29 cellular contexts compared by ENCODE assay signal in the genomic region with DNA sequence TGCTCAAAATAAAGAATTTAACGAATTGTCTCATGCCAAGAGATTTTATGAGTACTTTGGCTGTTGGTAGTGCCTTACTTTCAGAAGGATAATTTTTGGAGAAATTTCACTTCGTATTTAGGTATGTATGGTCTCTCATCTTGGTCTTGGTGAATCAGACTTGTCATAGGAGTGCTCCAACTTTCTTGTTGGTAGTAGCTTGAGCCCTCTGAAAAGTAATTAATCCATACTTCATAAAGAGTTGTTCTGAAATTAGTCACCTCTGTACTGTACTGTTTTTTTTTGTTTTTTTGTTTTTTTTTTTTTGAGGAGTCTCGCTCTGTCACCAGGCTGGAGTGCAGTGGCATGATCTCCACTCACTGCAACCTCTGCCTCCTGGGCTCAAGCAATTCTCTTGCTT. TPM values are rescaled to one million over a fixed set of nuclear protein-coding genes. Genes with fewer than 3 reads are reported as not detected.
DNase-seq lines count a peak whose midpoint lies in the region; ATAC-seq and TF ChIP-seq lines count a peak whose summit lies in the region.
"Had no signal": no experiment of that assay in that cellular context is flagged by ENCODE, and none has a peak within 500 bp of the region (broad histone marks: within the 10 kb centered on the region; RNA-seq: fewer than 3 reads in every experiment).

No MANE protein-coding gene starts in this region.

- no peaks in the 10 kb centered on the region for H3K9me3 Mint-ChIP-seq in activated T-cell treated with anti-CD3 and anti-CD28 coated beads, Interleukin-2, amount 50 U/mL, for 72 hours
- no peaks in the 10 kb centered on the region for H3K9me3 Mint-ChIP-seq in GM23338
- H3K9me3 Mint-ChIP-seq: activated naive CD8-positive, alpha-beta T cell treated with anti-CD3 and anti-CD28 coated beads, Interleukin-2, amount 50 U/mL, for 24 hours; central memory CD8-positive, alpha-beta T cell; dendritic cell treated with granulocyte-macrophage colony-stimulating factor and Interleukin-4, amounts not matched to agents 40 ng/mL and 50 ng/mL, for 4 days; endodermal cell had no signal

- TF ChIP-seq CTCF in Panc1 (IDR thresholded peaks at IDR 0.05) = no peak
- no peak for TF ChIP-seq CTCF in tibial artery (IDR thresholded peaks at IDR 0.05)
- no peak for TF ChIP-seq CTCF in GM23338 (conservative IDR thresholded peaks at IDR 0.05; ENCODE audit: low read depth in 2 of 2)

- no peaks in the 10 kb centered on the region for H3K36me3 ChIP-seq in Panc1 (ENCODE audit: control insufficient read depth, insufficient read depth, low read length)
- H3K36me3 ChIP-seq in tibial artery = no peaks in the 10 kb centered on the region
- H3K36me3 ChIP-seq in GM23338 (ENCODE audit: insufficient read depth) = no peaks in the 10 kb centered on the region
- H3K36me3 ChIP-seq: left lung, thoracic aorta had no signal

- peaks cover 60% of the 10 kb centered on the region for H3K4me1 Mint-ChIP-seq in activated T-cell treated with anti-CD3 and anti-CD28 coated beads, Interleukin-2, amount 50 U/mL, for 72 hours (ENCODE audit: low read depth)
- H3K4me1 Mint-ChIP-seq in GM23338 = peaks cover 16% of the 10 kb centered on the region
- H3K4me1 Mint-ChIP-seq: endodermal cell had no signal

- H3K79me2 ChIP-seq in GM23338 (replicated peaks; ENCODE audit: insufficient read depth) = peaks cover 100% of the 10 kb centered on the region

- peak; percentile 19 to 39 for ATAC-seq in activated T-cell treated with anti-CD3 and anti-CD28 coated beads, Interleukin-2, amount 50 U/mL, for 72 hours (replicated peaks in 1 of 2)
- no peak for ATAC-seq in Panc1
- peak; percentile 43 for ATAC-seq in esophagus mucosa
- no peak for ATAC-seq in GM23338
- no peak for ATAC-seq in HG03159 (IDR thresholded peaks at IDR 0.05; ENCODE audit: unreplicated experiment)
- ATAC-seq: A549; activated naive CD8-positive, alpha-beta T cell treated with anti-CD3 and anti-CD28 coated beads, Interleukin-2, amount 50 U/mL, for 24 hours; left lung; psoas muscle had no signal

- H3K27me3 ChIP-seq in Panc1 (ENCODE audit: control insufficient read depth, insufficient read depth, low read length) = no peaks in the 10 kb centered on the region
- H3K27me3 ChIP-seq in tibial artery = no peaks in the 10 kb centered on the region
- no peaks in the 10 kb centered on the region for H3K27me3 ChIP-seq in GM23338 (ENCODE audit: insufficient read depth)
- H3K27me3 ChIP-seq: left lung had no signal

- H3K27ac Mint-ChIP-seq in activated T-cell treated with anti-CD3 and anti-CD28 coated beads, Interleukin-2, amount 50 U/mL, for 72 hours = peak overlapping the region; percentile 59
- H3K27ac Mint-ChIP-seq in GM23338 = no peak overlapping the region
- H3K27ac Mint-ChIP-seq: activated naive CD8-positive, alpha-beta T cell treated with anti-CD3 and anti-CD28 coated beads, Interleukin-2, amount 50 U/mL, for 24 hours; dendritic cell treated with granulocyte-macrophage colony-stimulating factor and Interleukin-4, amounts not matched to agents 40 ng/mL and 50 ng/mL, for 4 days had no signal

- BruUV-seq in Panc1 (replicated peaks; lab: Mats Ljungman, UMichigan) = no TSS peak

- POLR2A ChIA-PET in Panc1 (lab: Charles Lee) = interaction anchor here (0.6 kb wide), 1 partner anchor 313 kb away, joined by 7 read pairs; no protein-coding TSS in a partner anchor

- H3K9me2 ChIP-seq in GM23338 (ENCODE audit: insufficient read depth) = no peaks in the 10 kb centered on the region

- H3K4me3 ChIP-seq in Panc1 (ENCODE audit: low read depth in 2 of 2, low read length in 2 of 2) (no peak overlapping the region), tibial artery (no peak overlapping the region), GM23338 (no peak overlapping the region)
- H3K4me3 ChIP-seq: A549, left lung, psoas muscle, thoracic aorta had no signal

- peaks cover 9% of the 10 kb centered on the region; the same call in 1 of the 2 replicates for H3F3A ChIP-seq in GM23338 (replicated peaks; ENCODE audit: low read depth)

- no peaks in the 10 kb centered on the region for H3K27me3 Mint-ChIP-seq in activated T-cell treated with anti-CD3 and anti-CD28 coated beads, Interleukin-2, amount 50 U/mL, for 72 hours (ENCODE audit: low read depth)
- peaks cover 2% of the 10 kb centered on the region for H3K27me3 Mint-ChIP-seq in GM23338 (ENCODE audit: insufficient read depth, low read depth, poor library complexity)
- H3K27me3 Mint-ChIP-seq: activated naive CD8-positive, alpha-beta T cell treated with anti-CD3 and anti-CD28 coated beads, Interleukin-2, amount 50 U/mL, for 24 hours; central memory CD8-positive, alpha-beta T cell; dendritic cell treated with granulocyte-macrophage colony-stimulating factor and Interleukin-4, amounts not matched to agents 40 ng/mL and 50 ng/mL, for 4 days had no signal

- peaks cover 2 to 3% of the 10 kb centered on the region in 2 donors for H3K36me3 Mint-ChIP-seq in activated T-cell treated with anti-CD3 and anti-CD28 coated beads, Interleukin-2, amount 50 U/mL, for 72 hours (ENCODE audit: insufficient read depth in 2 of 2)
- peaks cover 10% of the 10 kb centered on the region; the same call in 2 of the 3 replicates for H3K36me3 Mint-ChIP-seq in GM23338 (ENCODE audit: low read depth)

- no peak for DNase-seq in activated T-cell treated with anti-CD3 and anti-CD28 coated beads, Interleukin-2, amount 50 U/mL, for 72 hours
- DNase-seq in activated T-cell treated with anti-CD3 and anti-CD28 coated beads, Interleukin-2, amount 50 U/mL, for 1 hour = no peak
- DNase-seq in Panc1 (ENCODE audit: low read depth, low spot score) (no peak), tibial artery (no peak), GM23338 (ENCODE audit: low spot score) (no peak), DMS153 treated with DMSO at 0.1 percent for 48 hours (lab: John Stamatoyannopoulos, UW; ENCODE audit: unreplicated experiment) (no peak)
- DNase-seq: activated CD4-positive, alpha-beta T cell treated with anti-CD3 and anti-CD28 coated beads for 48 hours; activated effector memory CD4-positive, alpha-beta T cell treated with Interleukin-2 at 50 U/mL for 16 hours; activated naive CD8-positive, alpha-beta T cell treated with anti-CD3 and anti-CD28 coated beads, Interleukin-2, amount 50 U/mL, for 24 hours; endodermal cell; GDM1; hypothalamus; left lung; MV-4-11; NCI-H510A; psoas muscle; SHP77 treated with DMSO at 0.1 percent for 48 hours; stimulated activated CD4-positive, alpha-beta T cell treated with anti-CD3 and anti-CD28 coated beads, Interleukin-15, amount 100 ng/mL, for 24 hours; stimulated activated naive CD4-positive, alpha-beta T cell treated with Interleukin-2 at 50 U/mL for 16 hours; T-helper 9 cell had no signal

- H4K20me1 ChIP-seq in GM23338 (replicated peaks; ENCODE audit: insufficient read depth) = peaks cover 48% of the 10 kb centered on the region

- H3K4me2 ChIP-seq in GM23338 = no peak overlapping the region
- H3K4me2 ChIP-seq: KMS-11 had no signal

- intact Hi-C loops in Panc1 (cut with micrococcal nuclease; ENCODE audit: unreplicated experiment) = no loop called here
- intact Hi-C loops in tibial artery (cut with DNase I; ENCODE audit: low total_unique reads) = no loop called here

- H3K9me3 ChIP-seq in Panc1 (ENCODE audit: control insufficient read depth, insufficient read depth, low read depth, low read length) = no peaks in the 10 kb centered on the region
- H3K9me3 ChIP-seq in tibial artery = no peaks in the 10 kb centered on the region
- H3K9me3 ChIP-seq: A549, left lung, psoas muscle, thoracic aorta had no signal

- in situ Hi-C loops in Panc1 (cut with HindIII; ENCODE audit: low pct_unique_long_range_greater_than_20kb, low sequenced_read_pairs) = no loop called here

- H3K27ac ChIP-seq in Panc1 (ENCODE audit: low read length) (peak overlapping the region; percentile 51; the same call in 1 of the 2 replicates), tibial artery (peak overlapping the region; percentile 26 to 75), GM23338 (ENCODE audit: low read depth) (no peak overlapping the region)
- H3K27ac ChIP-seq: HL-60, KMS-11, VCaP had no signal

- CTCF ChIA-PET in Panc1 (lab: Charles Lee) = interaction anchor here (0.6 kb wide), 1 partner anchor 68 kb away, joined by 9 read pairs; no protein-coding TSS in a partner anchor

- H3K4me1 ChIP-seq in Panc1 (ENCODE audit: control insufficient read depth, insufficient read depth, low read length) = peaks cover 30% of the 10 kb centered on the region
- H3K4me1 ChIP-seq in tibial artery = peaks cover 0 to 40% (median 31%) of the 10 kb centered on the region in 4 donors
- H3K4me1 ChIP-seq in GM23338 (ENCODE audit: insufficient read depth) = peaks cover 19% of the 10 kb centered on the region

- peak overlapping the region in 1 of 2 donors; percentile 66 for H3K4me3 Mint-ChIP-seq in activated T-cell treated with anti-CD3 and anti-CD28 coated beads, Interleukin-2, amount 50 U/mL, for 72 hours
- no peak overlapping the region for H3K4me3 Mint-ChIP-seq in GM23338
- H3K4me3 Mint-ChIP-seq: activated naive CD8-positive, alpha-beta T cell treated with anti-CD3 and anti-CD28 coated beads, Interleukin-2, amount 50 U/mL, for 24 hours; central memory CD8-positive, alpha-beta T cell; dendritic cell treated with granulocyte-macrophage colony-stimulating factor and Interleukin-4, amounts not matched to agents 40 ng/mL and 50 ng/mL, for 4 days; endodermal cell had no signal

- H2AFZ ChIP-seq in GM23338 = no peak overlapping the region

TF ChIP-seq in GM23338, 12 proteins besides CTCF, POLR2A, EP300 and RAD21 (continues in another document):
- no peak for TF ChIP-seq ZNF331 (CRISPR knock-in tag; IDR thresholded peaks at IDR 0.05; ENCODE audit: low read depth)

RNA-seq across cellular contexts. Expression of gene ZNRF1, which starts 11.6 kb away (rescaled TPM):
- total RNA-seq in activated T-cell treated with anti-CD3 and anti-CD28 coated beads, Interleukin-2, amount 50 U/mL, for 72 hours = 10 to 100 TPM; 42.9 to 69.1 TPM
- total RNA-seq in Panc1 (2021; ENCODE audit: unreplicated experiment) (52.3 TPM), esophagus mucosa (42.5 TPM)
- 31.5 TPM for polyA plus RNA-seq in Panc1 (2012; ENCODE audit: insufficient read length)
- 42.1 and 52.9 TPM in 2 replicates for total RNA-seq in GM23338 (2014; rRNA removed; shearing (Covaris generic))
- 22.4 and 31.9 TPM in 2 replicates for polyA plus RNA-seq in GM23338 (2016; fragmentation: Nextera tagmentation; extraction: Ambion mirVana)

RNA-seq across cellular contexts. Expression of gene WDR59, which starts 25.5 kb away (rescaled TPM):
- 100 to 1,000 TPM; 100 to 104 TPM for total RNA-seq in activated T-cell treated with anti-CD3 and anti-CD28 coated beads, Interleukin-2, amount 50 U/mL, for 72 hours
- total RNA-seq in Panc1 (2021; ENCODE audit: unreplicated experiment) (58.7 TPM), esophagus mucosa (38.3 TPM)
- polyA plus RNA-seq in Panc1 (2012; ENCODE audit: insufficient read length) = 42.7 TPM
- total RNA-seq in GM23338 (2014; rRNA removed; shearing (Covaris generic)) = 46.9 and 54.5 TPM in 2 replicates
- 38.7 and 44.5 TPM in 2 replicates for polyA plus RNA-seq in GM23338 (2016; fragmentation: Nextera tagmentation; extraction: Ambion mirVana)

Comparison
In these comparisons a context has a peak if more than half of its experiments do, and no peak if none do; other contexts are left out.
1. ATAC-seq: peak in activated T-cell treated with anti-CD3 and anti-CD28 coated beads, Interleukin-2, amount 50 U/mL, for 72 hours (2 of 2) and esophagus mucosa (single experiment); none in Panc1 (single experiment), GM23338 (single experiment) and HG03159 (single experiment).